8 cellular contexts compared by ENCODE assay signal in genomic region chr12:53325539-53326061, GRCh38. TPM values are rescaled to one million over a fixed set of nuclear protein-coding genes. Genes with fewer than 3 reads are reported as not detected.
A peak's percentile ranks its signal among the peaks of the same experiment; 100 is the strongest.
DNase-seq lines count a peak whose midpoint lies in the region; ATAC-seq and TF ChIP-seq lines count a peak whose summit lies in the region.

No MANE protein-coding gene starts in this region.

- H3K4me3 ChIP-seq in GM12875 (ENCODE audit: low read depth, low read length): peak overlapping the region; percentile 63

- peak; percentile 73 for DNase-seq in SW480 (ENCODE audit: low spot score)
- peak; percentile 44 for DNase-seq in dermis blood vessel endothelial cell
- DNase-seq in medulla oblongata (ENCODE audit: extremely low spot score): peak; percentile 88
- DNase-seq in stimulated activated naive CD8-positive, alpha-beta T cell treated with anti-CD3 and anti-CD28 coated beads, Interleukin-15, Interleukin-2, amounts not matched to agents 100 U/mL and 50 U/mL, for 24 hours: peak; percentile 54
- DNase-seq in DMS114 treated with DMSO at 0.1 percent for 48 hours (lab: John Stamatoyannopoulos, UW; ENCODE audit: unreplicated experiment): no peak
- DNase-seq in cerebellar cortex (ENCODE audit: low spot score): no peak

- ATAC-seq in stimulated activated naive CD8-positive, alpha-beta T cell treated with anti-CD3 and anti-CD28 coated beads, Interleukin-15, Interleukin-2, amounts not matched to agents 100 U/mL and 50 U/mL, for 24 hours: no peak
- no peak for ATAC-seq in HG03095 (IDR thresholded peaks at IDR 0.05; ENCODE audit: unreplicated experiment)

- no peak for TF ChIP-seq CTCF in GM12875 (IDR thresholded peaks at IDR 0.05; ENCODE audit: borderline replicate concordance, insufficient read depth, low read depth, low read length)

RNA-seq across cellular contexts. Expression of gene AAAS, which starts 4.2 kb away (rescaled TPM):
- 38.6 and 44.3 TPM in 2 replicates for total RNA-seq in dermis blood vessel endothelial cell

RNA-seq across cellular contexts. Expression of gene SP7, which starts 10.6 kb away (rescaled TPM):
- total RNA-seq in dermis blood vessel endothelial cell: not detected in 2 replicates

RNA-seq across cellular contexts. Expression of gene MYG1, which starts 26.1 kb away (rescaled TPM):
- total RNA-seq in dermis blood vessel endothelial cell: 35.2 and 43.1 TPM in 2 replicates

RNA-seq across cellular contexts. Expression of gene PFDN5, which starts 30.3 kb away (rescaled TPM):
- 185 and 491 TPM in 2 replicates for total RNA-seq in dermis blood vessel endothelial cell

RNA-seq across cellular contexts. Expression of gene SP1, which starts 54.4 kb away (rescaled TPM):
- 32.7 and 47.1 TPM in 2 replicates for total RNA-seq in dermis blood vessel endothelial cell

Comparison
In these comparisons a context has a peak if more than half of its experiments do, and no peak if none do; other contexts are left out.
1. DNase-seq: peak in SW480 (single experiment), dermis blood vessel endothelial cell (single experiment), medulla oblongata (single experiment) and stimulated activated naive CD8-positive, alpha-beta T cell treated with anti-CD3 and anti-CD28 coated beads, Interleukin-15, Interleukin-2, amounts not matched to agents 100 U/mL and 50 U/mL, for 24 hours (single experiment); none in DMS114 treated with DMSO at 0.1 percent for 48 hours (single experiment) and cerebellar cortex (single experiment).